Comparison of ENCODE assay signal across 30 cellular contexts in the genomic region with DNA sequence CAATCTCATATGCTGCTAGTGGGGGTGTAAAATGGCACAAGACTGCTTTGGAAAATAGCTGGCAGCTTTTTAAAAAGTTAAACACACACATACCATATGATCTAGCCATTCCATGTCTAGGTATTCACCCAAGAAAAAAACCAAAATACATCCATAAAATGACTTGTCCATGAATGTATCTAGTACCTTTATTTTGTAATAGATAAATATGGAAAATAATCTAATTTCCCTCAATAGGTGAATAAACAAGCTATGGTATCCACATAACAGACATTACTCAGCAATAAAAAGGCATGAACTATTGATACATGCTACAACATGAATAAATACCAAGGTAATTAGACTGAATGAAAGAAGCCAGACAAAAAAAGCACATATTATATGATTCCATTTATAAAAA. TPM values are rescaled to one million over a fixed set of nuclear protein-coding genes. Genes with fewer than 3 reads are reported as not detected.
"Had no signal": no experiment of that assay in that cellular context is flagged by ENCODE, and none has a peak within 500 bp of the region (broad histone marks: within the 10 kb centered on the region; RNA-seq: fewer than 3 reads in every experiment).

No MANE protein-coding gene starts in this region.

- DNase-seq: activated CD4-positive, alpha-beta memory T cell treated with anti-CD3 and anti-CD28 coated beads for 36 hours; activated CD4-positive, alpha-beta T cell treated with anti-CD3 and anti-CD28 coated beads for 48 hours; activated CD8-positive, alpha-beta memory T cell treated with anti-CD3 and anti-CD28 coated beads, Interleukin-2, amount 50 U/mL, for 48 hours; activated gamma-delta T cell; activated naive CD4-positive, alpha-beta T cell treated with anti-CD3 and anti-CD28 coated beads, Interleukin-2, amount 10 ng/mL, durations not matched to agents 7 days and 5 days; activated naive CD8-positive, alpha-beta T cell treated with anti-CD3 and anti-CD28 coated beads, Interleukin-2, amount 10 ng/mL, durations not matched to agents 7 days and 5 days; activated T-cell treated with anti-CD3 and anti-CD28 coated beads, Interleukin-2, amount 50 U/mL, for 24 hours; amniotic stem cell; brain microvascular endothelial cell; effector CD4-positive, alpha-beta T cell; immature natural killer cell; naive thymus-derived CD8-positive, alpha-beta T cell; nucleus accumbens; psoas muscle; sigmoid colon; small intestine; stimulated activated CD4-positive, alpha-beta T cell treated with anti-CD3 and anti-CD28 coated beads, Interleukin-4, amount 100 ng/mL, for 24 hours; stimulated activated CD8-positive, alpha-beta memory T cell treated with anti-CD3 and anti-CD28 coated beads, Interleukin-4, amount 100 ng/mL, for 48 hours; stimulated activated naive CD8-positive, alpha-beta T cell treated with anti-CD3 and anti-CD28 coated beads, Interleukin-15, amount 100 ng/mL, for 72 hours; T-helper 1 cell; T-helper 9 cell; transverse colon had no signal

- H3K27ac ChIP-seq: brain microvascular endothelial cell, parathyroid adenoma, psoas muscle, sigmoid colon, transverse colon, VCaP had no signal

- H3K27me3 ChIP-seq: brain microvascular endothelial cell, sigmoid colon, testis, transverse colon had no signal

- H3K9ac ChIP-seq: parathyroid adenoma had no signal

- H2AFZ ChIP-seq: parathyroid adenoma had no signal

- H3K79me2 ChIP-seq: parathyroid adenoma had no signal

- H3K4me3 ChIP-seq: psoas muscle, sigmoid colon, testis, transverse colon had no signal

- H3K4me1 ChIP-seq: transverse colon had no signal

- ATAC-seq: activated CD4-positive, CD25-positive, alpha-beta regulatory T cell treated with anti-CD3 and anti-CD28 coated beads, Interleukin-2, amount 50 U/mL, for 24 hours; naive thymus-derived CD8-positive, alpha-beta T cell; stimulated activated memory B cell treated with anti-CD40 and anti-IgM and Interleukin-4, amounts not matched to agents 10 μg/mL and 1 μg/mL and 100 μg/mL, for 72 hours; stimulated activated naive CD8-positive, alpha-beta T cell treated with anti-CD3 and anti-CD28 coated beads, Interleukin-15, amount 100 ng/mL, for 72 hours had no signal

- H3K9me3 ChIP-seq: psoas muscle, sigmoid colon, testis, transverse colon had no signal

RNA-seq across cellular contexts. Expression of a gene that starts 50.3 kb away (rescaled TPM):
- total RNA-seq: activated CD4-positive, alpha-beta memory T cell treated with anti-CD3 and anti-CD28 coated beads for 36 hours; activated CD8-positive, alpha-beta memory T cell treated with anti-CD3 and anti-CD28 coated beads for 36 hours; activated naive CD8-positive, alpha-beta T cell treated with anti-CD3 and anti-CD28 coated beads, Interleukin-2, amount 10 ng/mL, durations not matched to agents 7 days and 5 days; fibroblast of villous mesenchyme; kidney epithelial cell; naive thymus-derived CD8-positive, alpha-beta T cell had no signal
- polyA plus RNA-seq: immature natural killer cell; naive thymus-derived CD8-positive, alpha-beta T cell had no signal
